In the genomic region with DNA sequence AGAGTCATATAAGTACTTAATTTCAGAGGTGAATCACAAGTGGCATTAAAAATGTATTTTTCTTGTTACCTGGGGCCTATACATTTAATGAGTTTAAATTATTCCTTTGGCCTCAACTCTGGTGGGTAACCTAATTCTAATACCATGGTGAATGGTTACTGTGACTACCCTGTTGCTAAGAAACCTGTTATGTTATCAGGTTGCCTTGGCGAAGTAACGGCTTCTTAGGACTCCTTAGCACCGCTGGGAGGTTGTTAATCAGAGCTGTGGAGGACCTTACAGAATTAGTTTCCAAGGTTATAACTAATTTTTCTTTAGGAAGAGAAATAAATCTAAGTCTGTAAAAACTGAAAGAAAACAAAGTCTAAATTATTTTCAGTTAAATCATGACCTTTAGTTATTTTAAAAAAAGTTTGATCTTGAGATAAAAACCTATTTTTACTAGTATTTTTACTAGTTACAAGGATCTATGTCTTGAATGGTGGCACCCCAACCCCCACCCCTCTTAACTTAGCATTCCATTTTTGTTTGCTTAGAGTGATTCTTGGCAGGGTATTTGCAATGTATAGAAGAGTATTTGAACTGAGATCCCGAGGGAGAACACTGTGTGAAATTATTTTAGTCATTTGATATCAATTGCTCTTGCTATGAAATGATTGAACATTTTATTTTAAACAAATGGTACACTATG, we compare ENCODE assay signal across 9 cellular contexts.
DNase-seq lines count a peak whose midpoint lies in the region; ATAC-seq and TF ChIP-seq lines count a peak whose summit lies in the region.
"Had no signal": no experiment of that assay in that cellular context is flagged by ENCODE, and none has a peak within 500 bp of the region (broad histone marks: within the 10 kb centered on the region; RNA-seq: fewer than 3 reads in every experiment).

No MANE protein-coding gene starts in this region.

- H3K4me3 Mint-ChIP-seq in nephron = no peak overlapping the region

- no peaks in the 10 kb centered on the region for H3K4me1 ChIP-seq in HCT116 (ENCODE audit: control insufficient read depth in 1 of 2, insufficient read depth in 2 of 2, low read length in 2 of 2)

- peak; percentile 22 for DNase-seq in HCT116 (ENCODE audit: low read depth, low spot score)
- peak; percentile 60 for DNase-seq in NCI-H2029 treated with DMSO at 0.1 percent for 48 hours (lab: John Stamatoyannopoulos, UW)
- peak; percentile 69 for DNase-seq in cardiac fibroblast (ENCODE audit: low read depth in 2 of 2)
- no peak for DNase-seq in activated CD4-positive, alpha-beta T cell treated with anti-CD3 and anti-CD28 coated beads for 4 hours
- no peak for DNase-seq in SIG-M5 (lab: John Stamatoyannopoulos, UW)
- DNase-seq in T-helper 9 cell = no peak
- DNase-seq: activated CD8-positive, alpha-beta memory T cell treated with anti-CD3 and anti-CD28 coated beads, Interleukin-2, amount 50 U/mL, for 4 hours had no signal

- H3K9me3 Mint-ChIP-seq in nephron = no peaks in the 10 kb centered on the region

- POLR2A ChIA-PET in HCT116 (lab: Charles Lee) = no interaction called here

- no TSS peak for BruUV-seq in HCT116 (replicated peaks; lab: Mats Ljungman, UMichigan)

- no peaks in the 10 kb centered on the region for H3K27me3 ChIP-seq in HCT116 (ENCODE audit: insufficient read depth, low read length)

- H3K36me3 ChIP-seq in HCT116 (ENCODE audit: control insufficient read depth in 1 of 2, insufficient read depth in 2 of 2, low read length in 2 of 2) = no peaks in the 10 kb centered on the region

- H3K36me3 Mint-ChIP-seq in nephron (ENCODE audit: low read depth) = peaks cover 9% of the 10 kb centered on the region

- no peak overlapping the region for H3K27ac ChIP-seq in HCT116 (ENCODE audit: low read depth, low read length)

- no peak overlapping the region for H3K4me2 ChIP-seq in HCT116 (ENCODE audit: low read length)

- no peaks in the 10 kb centered on the region for H3K9me2 ChIP-seq in HCT116 (ENCODE audit: insufficient read depth)

- TF ChIP-seq CTCF in HCT116 (IDR thresholded peaks at IDR 0.05 in 2 of 3, conservative IDR thresholded peaks at IDR 0.05 in 1 of 3; ENCODE audit: borderline replicate concordance in 1 of 3, insufficient read depth in 1 of 3, low read depth in 2 of 3, low read length in 2 of 3) = no peak
- no peak for TF ChIP-seq CTCF in cardiac fibroblast (IDR thresholded peaks at IDR 0.05; ENCODE audit: low read depth, low read length)
- TF ChIP-seq CTCF in nephron (IDR thresholded peaks at IDR 0.05; ENCODE audit: unreplicated experiment in 3 of 3) = no peak

- H3K4me3 ChIP-seq in HCT116 (replicated peaks in 1 of 2; ENCODE audit: low read depth in 1 of 2, low read length in 2 of 2) = no peak overlapping the region
- H3K4me3 ChIP-seq in cardiac fibroblast (replicated peaks in 1 of 2; ENCODE audit: low read depth in 2 of 2, low read length in 2 of 2) = no peak overlapping the region

- H3K9ac ChIP-seq in HCT116 (ENCODE audit: low read length) = no peak overlapping the region

- ATAC-seq in HCT116 (no peak), HG03108 (IDR thresholded peaks at IDR 0.05; ENCODE audit: unreplicated experiment) (no peak)

- no peaks in the 10 kb centered on the region for H3K9me3 ChIP-seq in HCT116 (ENCODE audit: control insufficient read depth in 1 of 2, insufficient read depth in 1 of 2, low read depth in 1 of 2, low read length in 2 of 2)

- CTCF ChIA-PET in HCT116 (lab: Charles Lee) = no interaction called here

- RAD21 ChIA-PET in HCT116 (lab: Charles Lee; ENCODE audit: low non-redundant PET in 1 of 2, low total read pairs in 2 of 2, uncharacterized antibody in 2 of 2, unreplicated experiment in 2 of 2) = no interaction called here

- no peak overlapping the region for H2AFZ ChIP-seq in HCT116 (ENCODE audit: low read depth, low read length, poor library complexity, severe bottlenecking)

- H3K27me3 Mint-ChIP-seq in nephron (ENCODE audit: low read depth) = no peaks in the 10 kb centered on the region

- intact Hi-C loops in HCT116 (cut with micrococcal nuclease) = no loop called here

- H3K79me2 ChIP-seq in HCT116 (ENCODE audit: insufficient read depth, low read length) = peaks cover 3% of the 10 kb centered on the region; the same call in 1 of the 2 replicates

- no peak for TF ChIP-seq RAD21 in HCT116 (IDR thresholded peaks at IDR 0.05; ENCODE audit: low read depth)

- H3K4me1 Mint-ChIP-seq in nephron = peaks cover 40% of the 10 kb centered on the region

- TF ChIP-seq POLR2A in HCT116 (IDR thresholded peaks at IDR 0.05; ENCODE audit: borderline replicate concordance, extremely low read depth, insufficient read depth, insufficient read length) = no peak

- peak overlapping the region; percentile 55 to 72 (median 66) for H3K27ac Mint-ChIP-seq in nephron

- H4K20me1 ChIP-seq in HCT116 (ENCODE audit: insufficient read depth) = no peaks in the 10 kb centered on the region

TF ChIP-seq in HCT116, 20 proteins besides CTCF, POLR2A, EP300 and RAD21:
- TF ChIP-seq EGR1 (IDR thresholded peaks at IDR 0.05; ENCODE audit: low read depth) (no peak), SP1 (IDR thresholded peaks at IDR 0.05; ENCODE audit: low read depth) (no peak), CEBPB (IDR thresholded peaks at IDR 0.05; ENCODE audit: low read depth) (no peak), ATF3 (IDR thresholded peaks at IDR 0.05) (no peak)
- TF ChIP-seq, protein P1, sequence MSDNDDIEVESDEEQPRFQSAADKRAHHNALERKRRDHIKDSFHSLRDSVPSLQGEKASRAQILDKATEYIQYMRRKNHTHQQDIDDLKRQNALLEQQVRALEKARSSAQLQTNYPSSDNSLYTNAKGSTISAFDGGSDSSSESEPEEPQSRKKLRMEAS (IDR thresholded peaks at IDR 0.05) = no peak

Comparison
In these comparisons a context has a peak if more than half of its experiments do, and no peak if none do; other contexts are left out.
1. DNase-seq: peak in HCT116 (single experiment), NCI-H2029 treated with DMSO at 0.1 percent for 48 hours (single experiment) and cardiac fibroblast (2 of 2); none in activated CD4-positive, alpha-beta T cell treated with anti-CD3 and anti-CD28 coated beads for 4 hours (0 of 2), SIG-M5 (single experiment) and T-helper 9 cell (single experiment).